3 cellular contexts compared by ENCODE assay signal in the genomic region with DNA sequence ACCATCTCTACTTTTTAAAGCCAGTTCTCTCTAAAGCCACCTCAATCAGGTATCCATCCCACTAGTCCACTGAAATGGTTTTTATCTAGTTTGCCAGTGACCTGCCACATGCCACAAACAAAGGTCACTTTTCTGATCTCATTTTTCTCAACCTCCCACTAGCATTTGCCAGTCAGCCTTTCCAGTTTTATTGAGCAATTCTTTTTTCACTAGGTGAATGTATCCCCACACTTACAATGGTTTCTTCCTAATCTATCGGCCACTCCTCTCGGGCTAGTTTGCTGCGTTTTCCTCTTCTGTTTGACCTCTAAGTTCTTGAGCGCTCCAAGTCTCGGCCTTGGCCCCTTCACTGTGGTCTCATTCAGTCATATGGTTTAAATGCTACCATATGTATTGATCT.
TF ChIP-seq lines count a peak whose summit lies in the region.

No MANE protein-coding gene starts in this region.

TF ChIP-seq in SK-N-SH, 30 proteins besides CTCF, POLR2A, EP300 and RAD21:
- TF ChIP-seq, protein P1, sequence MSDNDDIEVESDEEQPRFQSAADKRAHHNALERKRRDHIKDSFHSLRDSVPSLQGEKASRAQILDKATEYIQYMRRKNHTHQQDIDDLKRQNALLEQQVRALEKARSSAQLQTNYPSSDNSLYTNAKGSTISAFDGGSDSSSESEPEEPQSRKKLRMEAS (IDR thresholded peaks at IDR 0.05; ENCODE audit: low read depth): no peak
- TF ChIP-seq NFIC (IDR thresholded peaks at IDR 0.05; ENCODE audit: borderline replicate concordance): no peak
- TF ChIP-seq GATA2 (CRISPR knock-in tag; IDR thresholded peaks at IDR 0.05): no peak
- TF ChIP-seq FOSL2 (IDR thresholded peaks at IDR 0.05; ENCODE audit: borderline replicate concordance, low read depth): no peak
- no peak for TF ChIP-seq YY1 (IDR thresholded peaks at IDR 0.05; ENCODE audit: low read depth)
- no peak for TF ChIP-seq EZH2phosphoT487 (IDR thresholded peaks at IDR 0.05; ENCODE audit: borderline replicate concordance, low read depth)
- TF ChIP-seq, protein P2, sequence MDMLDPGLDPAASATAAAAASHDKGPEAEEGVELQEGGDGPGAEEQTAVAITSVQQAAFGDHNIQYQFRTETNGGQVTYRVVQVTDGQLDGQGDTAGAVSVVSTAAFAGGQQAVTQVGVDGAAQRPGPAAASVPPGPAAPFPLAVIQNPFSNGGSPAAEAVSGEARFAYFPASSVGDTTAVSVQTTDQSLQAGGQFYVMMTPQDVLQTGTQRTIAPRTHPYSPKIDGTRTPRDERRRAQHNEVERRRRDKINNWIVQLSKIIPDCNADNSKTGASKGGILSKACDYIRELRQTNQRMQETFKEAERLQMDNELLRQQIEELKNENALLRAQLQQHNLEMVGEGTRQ (IDR thresholded peaks at IDR 0.05; ENCODE audit: borderline replicate concordance, low read depth, low read length): no peak
- TF ChIP-seq MXI1 (IDR thresholded peaks at IDR 0.05; ENCODE audit: low read depth, low read length): no peak
- no peak for TF ChIP-seq GABPA (IDR thresholded peaks at IDR 0.05; ENCODE audit: low read depth)
- TF ChIP-seq, protein P3, sequence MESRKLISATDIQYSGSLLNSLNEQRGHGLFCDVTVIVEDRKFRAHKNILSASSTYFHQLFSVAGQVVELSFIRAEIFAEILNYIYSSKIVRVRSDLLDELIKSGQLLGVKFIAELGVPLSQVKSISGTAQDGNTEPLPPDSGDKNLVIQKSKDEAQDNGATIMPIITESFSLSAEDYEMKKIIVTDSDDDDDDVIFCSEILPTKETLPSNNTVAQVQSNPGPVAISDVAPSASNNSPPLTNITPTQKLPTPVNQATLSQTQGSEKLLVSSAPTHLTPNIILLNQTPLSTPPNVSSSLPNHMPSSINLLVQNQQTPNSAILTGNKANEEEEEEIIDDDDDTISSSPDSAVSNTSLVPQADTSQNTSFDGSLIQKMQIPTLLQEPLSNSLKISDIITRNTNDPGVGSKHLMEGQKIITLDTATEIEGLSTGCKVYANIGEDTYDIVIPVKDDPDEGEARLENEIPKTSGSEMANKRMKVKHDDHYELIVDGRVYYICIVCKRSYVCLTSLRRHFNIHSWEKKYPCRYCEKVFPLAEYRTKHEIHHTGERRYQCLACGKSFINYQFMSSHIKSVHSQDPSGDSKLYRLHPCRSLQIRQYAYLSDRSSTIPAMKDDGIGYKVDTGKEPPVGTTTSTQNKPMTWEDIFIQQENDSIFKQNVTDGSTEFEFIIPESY (IDR thresholded peaks at IDR 0.05; ENCODE audit: borderline replicate concordance, low read depth): no peak
- TF ChIP-seq RFX5 (IDR thresholded peaks at IDR 0.05; ENCODE audit: low read length): no peak
- no peak for TF ChIP-seq MEF2A (IDR thresholded peaks at IDR 0.05; ENCODE audit: borderline replicate concordance, low read depth)
- TF ChIP-seq SMC3 (IDR thresholded peaks at IDR 0.05; ENCODE audit: low read depth, low read length): no peak

TF ChIP-seq in SK-N-SH treated with all-trans-retinoic acid at 6 μM for 48 hours, 23 proteins besides CTCF, POLR2A, EP300 and RAD21:
- TF ChIP-seq BACH2 (CRISPR knock-in tag; IDR thresholded peaks at IDR 0.05; ENCODE audit: borderline replicate concordance): no peak
- TF ChIP-seq CSDC2 (CRISPR knock-in tag; IDR thresholded peaks at IDR 0.05): no peak
- no peak for TF ChIP-seq PPARA (CRISPR knock-in tag; IDR thresholded peaks at IDR 0.05; ENCODE audit: borderline replicate concordance)
- TF ChIP-seq OSR1 (CRISPR knock-in tag; IDR thresholded peaks at IDR 0.05): no peak
- no peak for TF ChIP-seq ARNTL (CRISPR knock-in tag; IDR thresholded peaks at IDR 0.05; ENCODE audit: borderline replicate concordance, low read depth)
- no peak for TF ChIP-seq ZNF70 (CRISPR knock-in tag; IDR thresholded peaks at IDR 0.05)
- TF ChIP-seq ZFP3 (CRISPR knock-in tag; IDR thresholded peaks at IDR 0.05): no peak
- TF ChIP-seq, protein P4, sequence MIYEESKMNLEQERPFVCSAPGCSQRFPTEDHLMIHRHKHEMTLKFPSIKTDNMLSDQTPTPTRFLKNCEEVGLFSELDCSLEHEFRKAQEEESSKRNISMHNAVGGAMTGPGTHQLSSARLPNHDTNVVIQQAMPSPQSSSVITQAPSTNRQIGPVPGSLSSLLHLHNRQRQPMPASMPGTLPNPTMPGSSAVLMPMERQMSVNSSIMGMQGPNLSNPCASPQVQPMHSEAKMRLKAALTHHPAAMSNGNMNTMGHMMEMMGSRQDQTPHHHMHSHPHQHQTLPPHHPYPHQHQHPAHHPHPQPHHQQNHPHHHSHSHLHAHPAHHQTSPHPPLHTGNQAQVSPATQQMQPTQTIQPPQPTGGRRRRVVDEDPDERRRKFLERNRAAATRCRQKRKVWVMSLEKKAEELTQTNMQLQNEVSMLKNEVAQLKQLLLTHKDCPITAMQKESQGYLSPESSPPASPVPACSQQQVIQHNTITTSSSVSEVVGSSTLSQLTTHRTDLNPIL (CRISPR knock-in tag; IDR thresholded peaks at IDR 0.05; ENCODE audit: low read depth): no peak
- no peak for TF ChIP-seq ESRRG (CRISPR knock-in tag; IDR thresholded peaks at IDR 0.05)
- TF ChIP-seq ZNF565 (CRISPR knock-in tag; conservative IDR thresholded peaks at IDR 0.05; ENCODE audit: low read depth): no peak
- no peak for TF ChIP-seq TCF4 (CRISPR knock-in tag; IDR thresholded peaks at IDR 0.05; ENCODE audit: borderline replicate concordance)
- TF ChIP-seq RARB (CRISPR knock-in tag; IDR thresholded peaks at IDR 0.05): no peak

TF ChIP-seq in IMR-90, 13 proteins besides CTCF, POLR2A, EP300 and RAD21 (continued from another document):
- TF ChIP-seq MAFK (IDR thresholded peaks at IDR 0.05; ENCODE audit: low read depth, low read length) (no peak), NFE2L2 (IDR thresholded peaks at IDR 0.05; ENCODE audit: low read depth, low read length) (no peak), RCOR1 (IDR thresholded peaks at IDR 0.05; ENCODE audit: insufficient replicate concordance, low read length) (no peak), MXI1 (IDR thresholded peaks at IDR 0.05; ENCODE audit: borderline replicate concordance, low read depth, low read length) (no peak), BHLHE40 (IDR thresholded peaks at IDR 0.05; ENCODE audit: low read depth, low read length) (no peak), MAZ (IDR thresholded peaks at IDR 0.05; ENCODE audit: borderline replicate concordance, low read depth, low read length) (no peak), SMC3 (IDR thresholded peaks at IDR 0.05; ENCODE audit: low read depth, low read length) (no peak), RFX5 (IDR thresholded peaks at IDR 0.05; ENCODE audit: low read depth, low read length) (no peak), FOS (IDR thresholded peaks at IDR 0.05; ENCODE audit: low read depth, low read length) (no peak), CEBPB (IDR thresholded peaks at IDR 0.05; ENCODE audit: low read depth, low read length) (no peak)
- TF ChIP-seq, protein P2 (IDR thresholded peaks at IDR 0.05; ENCODE audit: low read depth, low read length): no peak
- TF ChIP-seq, protein P5, sequence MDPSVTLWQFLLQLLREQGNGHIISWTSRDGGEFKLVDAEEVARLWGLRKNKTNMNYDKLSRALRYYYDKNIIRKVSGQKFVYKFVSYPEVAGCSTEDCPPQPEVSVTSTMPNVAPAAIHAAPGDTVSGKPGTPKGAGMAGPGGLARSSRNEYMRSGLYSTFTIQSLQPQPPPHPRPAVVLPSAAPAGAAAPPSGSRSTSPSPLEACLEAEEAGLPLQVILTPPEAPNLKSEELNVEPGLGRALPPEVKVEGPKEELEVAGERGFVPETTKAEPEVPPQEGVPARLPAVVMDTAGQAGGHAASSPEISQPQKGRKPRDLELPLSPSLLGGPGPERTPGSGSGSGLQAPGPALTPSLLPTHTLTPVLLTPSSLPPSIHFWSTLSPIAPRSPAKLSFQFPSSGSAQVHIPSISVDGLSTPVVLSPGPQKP (IDR thresholded peaks at IDR 0.05; ENCODE audit: borderline replicate concordance, low read depth, low read length): no peak
